11 cellular contexts compared by ENCODE assay signal in genomic region chr10:17238445-17239275, GRCh38. TPM values are rescaled to one million over a fixed set of nuclear protein-coding genes. Genes with fewer than 3 reads are reported as not detected.
DNase-seq lines count a peak whose midpoint lies in the region; ATAC-seq and TF ChIP-seq lines count a peak whose summit lies in the region.
"Had no signal": no experiment of that assay in that cellular context is flagged by ENCODE, and none has a peak within 500 bp of the region (broad histone marks: within the 10 kb centered on the region; RNA-seq: fewer than 3 reads in every experiment).

No MANE protein-coding gene starts in this region.

- no peaks in the 10 kb centered on the region for H3K36me3 ChIP-seq in Karpas-422 (ENCODE audit: insufficient read depth, low read length)
- peaks cover 0 to 33% (median 4%) of the 10 kb centered on the region in 3 donors for H3K36me3 ChIP-seq in Peyer's patch

- H3K4me1 ChIP-seq in Karpas-422 (ENCODE audit: low read length), result no peaks in the 10 kb centered on the region
- H3K4me1 ChIP-seq in Peyer's patch, result peaks cover 0 to 14% (median 0%) of the 10 kb centered on the region in 4 donors

- H3K27ac Mint-ChIP-seq in T-helper 17 cell, result peak overlapping the region; percentile 96

- peak overlapping the region; percentile 49 for H3K4me3 Mint-ChIP-seq in T-helper 17 cell

- H3K9me2 ChIP-seq in Karpas-422 (replicated peaks; ENCODE audit: insufficient read depth, low read length), result no peaks in the 10 kb centered on the region

- H3K27me3 ChIP-seq in Karpas-422 (ENCODE audit: low read length), result no peaks in the 10 kb centered on the region
- H3K27me3 ChIP-seq in Peyer's patch, result no peaks in the 10 kb centered on the region

- H3K4me3 ChIP-seq in fibroblast of mammary gland (ENCODE audit: control insufficient read depth, low read depth, low read length) (no peak overlapping the region), Karpas-422 (ENCODE audit: low read length) (no peak overlapping the region), Peyer's patch (no peak overlapping the region)

- H3K27ac ChIP-seq in Karpas-422 (ENCODE audit: low read length) (no peak overlapping the region), Peyer's patch (peak overlapping the region in 1 of 4 donors; percentile 25)

- H3K4me1 Mint-ChIP-seq in T-helper 17 cell, result peaks cover 27% of the 10 kb centered on the region

- ATAC-seq in T-helper 17 cell (peak; percentile 48), omental fat pad (ENCODE audit: low FRiP score) (peak; percentile 46)

- H3K27me3 Mint-ChIP-seq in T-helper 17 cell, result no peaks in the 10 kb centered on the region
- H3K27me3 Mint-ChIP-seq: naive B cell had no signal

- H3K9me3 ChIP-seq in T-helper 17 cell (ENCODE audit: control insufficient read depth, low read length, poor library complexity, severe bottlenecking) (no peaks in the 10 kb centered on the region), Karpas-422 (ENCODE audit: low read length) (no peaks in the 10 kb centered on the region), Peyer's patch (no peaks in the 10 kb centered on the region)

- no peak overlapping the region for H3K4me2 ChIP-seq in Karpas-422 (ENCODE audit: low read depth, low read length, poor library complexity, severe bottlenecking)

- peaks cover 12% of the 10 kb centered on the region for H3K36me3 Mint-ChIP-seq in T-helper 17 cell (ENCODE audit: low read depth)

- no peaks in the 10 kb centered on the region for H4K20me1 ChIP-seq in Karpas-422 (ENCODE audit: insufficient read depth, low read depth, low read length)

- no peak for TF ChIP-seq CTCF in fibroblast of mammary gland (conservative IDR thresholded peaks at IDR 0.05; ENCODE audit: control insufficient read depth, insufficient read depth, low read depth, low read length)
- no peak for TF ChIP-seq CTCF in omental fat pad (IDR thresholded peaks at IDR 0.05)
- no peak for TF ChIP-seq CTCF in Peyer's patch (IDR thresholded peaks at IDR 0.05)

- no peaks in the 10 kb centered on the region for H3K79me2 ChIP-seq in Karpas-422 (ENCODE audit: low read length)

- no peak overlapping the region for H3K9ac ChIP-seq in Karpas-422 (ENCODE audit: low read length)

- no peak for TF ChIP-seq POLR2A in Peyer's patch (IDR thresholded peaks at IDR 0.05)

- DNase-seq in ELR (ENCODE audit: low read depth) (peak; percentile 89), T-helper 17 cell (no peak), fibroblast of mammary gland (ENCODE audit: low read depth) (peak; percentile 88), omental fat pad (ENCODE audit: low spot score) (no peak), NCI-H146 treated with DMSO at 0.1 percent for 48 hours (lab: John Stamatoyannopoulos, UW; ENCODE audit: unreplicated experiment) (no peak), Karpas-422 (no peak), D341Med (ENCODE audit: low spot score) (no peak), Peyer's patch (no peak)
- DNase-seq: central memory CD4-positive, alpha-beta T cell; naive B cell; NCI-H1436 had no signal

- H2AFZ ChIP-seq in Karpas-422 (ENCODE audit: low read length), result no peak overlapping the region

RNA-seq across cellular contexts. Expression of gene VIM, which starts 10.6 kb away (rescaled TPM):
- total RNA-seq in T-helper 17 cell (1,000 to 10,000 TPM; 1,558 to 2,042 TPM), omental fat pad (1,000 to 10,000 TPM; 3,307 to 6,426 (median 5,180) TPM), Peyer's patch (100 to 1,000 TPM; 139 to 914 (median 434) TPM)
- total RNA-seq in Karpas-422 (2014; rRNA removed; shearing (Covaris generic); ENCODE audit: low replicate concordance), result 0.54 and 7.0 TPM in 2 replicates

RNA-seq across cellular contexts. Expression of gene TRDMT1, which starts 37.2 kb away (rescaled TPM):
- total RNA-seq in T-helper 17 cell (10 to 100 TPM; 10.6 to 15.6 TPM), omental fat pad (10 to 100 TPM in 1 of 4 donors, 1 to 10 TPM in 3; 4.9 to 13.7 (median 6.2) TPM), Peyer's patch (10 to 100 TPM in 1 of 4 donors, 1 to 10 TPM in 3; 4.0 to 24.8 (median 6.4) TPM)
- 3.1 and 8.3 TPM in 2 replicates for total RNA-seq in Karpas-422 (2014; rRNA removed; shearing (Covaris generic); ENCODE audit: low replicate concordance)

Comparison
In these comparisons a context has a peak if more than half of its experiments do, and no peak if none do; other contexts are left out.
1. DNase-seq: peak in ELR (single experiment) and fibroblast of mammary gland (single experiment); none in T-helper 17 cell (0 of 3), omental fat pad (single experiment), NCI-H146 treated with DMSO at 0.1 percent for 48 hours (single experiment), Karpas-422 (single experiment), D341Med (single experiment) and Peyer's patch (0 of 3).
2. RNA of gene VIM, which starts 10.6 kb away (total RNA-seq): 3,307 to 6,426 TPM in omental fat pad, 1,558 to 2,042 TPM in T-helper 17 cell and 139 to 914 TPM in Peyer's patch; 0.54 to 7.0 TPM in Karpas-422; every median in the first group is over 10 times any median in the second.